23 cellular contexts compared by ENCODE assay signal in the genomic region with DNA sequence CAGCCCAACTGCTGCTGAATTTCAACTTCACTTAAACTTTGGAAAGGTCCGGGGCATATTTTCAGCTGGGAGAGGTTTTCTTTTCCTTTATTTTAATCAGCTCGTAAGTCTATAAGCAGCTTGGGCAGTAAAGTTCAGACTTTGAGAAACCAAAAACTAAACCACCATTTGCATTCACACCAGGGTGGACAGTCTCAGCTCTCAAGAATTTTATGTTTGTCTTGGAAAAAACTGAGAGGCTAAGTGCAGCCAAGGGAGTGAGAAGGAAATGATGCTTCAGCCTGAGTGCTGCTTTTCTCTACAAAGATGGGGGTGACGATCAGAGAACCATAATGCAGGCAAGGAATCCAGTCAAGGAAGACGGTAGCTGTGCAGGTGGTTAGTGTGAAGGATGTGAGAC. TPM values are rescaled to one million over a fixed set of nuclear protein-coding genes. Genes with fewer than 3 reads are reported as not detected.
A peak's percentile ranks its signal among the peaks of the same experiment; 100 is the strongest.
DNase-seq lines count a peak whose midpoint lies in the region; ATAC-seq, FAIRE-seq and TF ChIP-seq lines count a peak whose summit lies in the region.
"Had no signal": no experiment of that assay in that cellular context is flagged by ENCODE, and none has a peak within 500 bp of the region (broad histone marks: within the 10 kb centered on the region; RNA-seq: fewer than 3 reads in every experiment).

No MANE protein-coding gene starts in this region.

- H3K36me3 ChIP-seq in astrocyte (ENCODE audit: insufficient read depth, low read length) (no peaks in the 10 kb centered on the region), HepG2 (replicated peaks in 1 of 2; ENCODE audit: control insufficient read depth in 1 of 2, insufficient read depth in 2 of 2, low read length in 2 of 2) (no peaks in the 10 kb centered on the region)
- H3K36me3 ChIP-seq: BE2C, cardiac muscle cell, gastroesophageal sphincter, stomach, upper lobe of left lung had no signal

- H4K20me1 ChIP-seq in astrocyte (ENCODE audit: insufficient read depth, low read length) (no peaks in the 10 kb centered on the region), HepG2 (ENCODE audit: insufficient read depth, low read length) (no peaks in the 10 kb centered on the region)

- H3K27ac ChIP-seq in astrocyte (ENCODE audit: low read depth, low read length): peak overlapping the region; percentile 88
- no peak overlapping the region for H3K27ac ChIP-seq in HepG2 (ENCODE audit: extremely low read length, insufficient read depth, low read length)
- H3K27ac ChIP-seq: cardiac muscle cell, gastroesophageal sphincter, stomach, upper lobe of left lung had no signal

- FAIRE-seq in astrocyte (lab: Jason Lieb, UNC): peak; percentile 63
- no peak for FAIRE-seq in HepG2 (lab: Jason Lieb, UNC)

- H3K9me3 Mint-ChIP-seq in astrocyte (ENCODE audit: unreplicated experiment): peaks cover 14% of the 10 kb centered on the region
- H3K9me3 Mint-ChIP-seq: activated naive CD4-positive, alpha-beta T cell treated with anti-CD3 and anti-CD28 coated beads, Interleukin-2, amount 50 U/mL, for 24 hours; activated T-cell treated with anti-CD3 and anti-CD28 coated beads, Interleukin-2, amount 50 U/mL, for 72 hours; natural killer cell had no signal

- H3K27me3 ChIP-seq in astrocyte (ENCODE audit: insufficient read depth, low read length): no peaks in the 10 kb centered on the region
- H3K27me3 ChIP-seq in HepG2 (ENCODE audit: control insufficient read depth in 1 of 2, insufficient read depth in 2 of 2, low read length in 2 of 2): peaks cover 6 to 59% of the 10 kb centered on the region in 2 experiments
- H3K27me3 ChIP-seq: BE2C, cardiac muscle cell, gastroesophageal sphincter, stomach, upper lobe of left lung had no signal

- no peak overlapping the region for H3K27ac Mint-ChIP-seq in astrocyte (ENCODE audit: unreplicated experiment)
- H3K27ac Mint-ChIP-seq: activated naive CD4-positive, alpha-beta T cell treated with anti-CD3 and anti-CD28 coated beads, Interleukin-2, amount 50 U/mL, for 24 hours; activated T-cell treated with anti-CD3 and anti-CD28 coated beads, Interleukin-2, amount 50 U/mL, for 72 hours; mesothelial cell of epicardium; natural killer cell had no signal

- peak overlapping the region; percentile 38 for H2AFZ ChIP-seq in astrocyte (ENCODE audit: low read depth, low read length)
- no peak overlapping the region for H2AFZ ChIP-seq in HepG2 (ENCODE audit: low read length)

- 37% methylated on average over 4 of the region's 4 CpGs for WGBS in HepG2 (ENCODE audit: low lambda C conversion rate)

- H3K9ac ChIP-seq in astrocyte (ENCODE audit: low read length) (peak overlapping the region; percentile 62), HepG2 (ENCODE audit: insufficient read depth, low read depth, low read length) (no peak overlapping the region)

- H3K79me2 ChIP-seq in astrocyte (ENCODE audit: insufficient read depth, low read length) (no peaks in the 10 kb centered on the region), HepG2 (ENCODE audit: insufficient read depth, low read length) (no peaks in the 10 kb centered on the region)

- no peaks in the 10 kb centered on the region for H3K27me3 Mint-ChIP-seq in astrocyte (ENCODE audit: low read depth, unreplicated experiment)
- H3K27me3 Mint-ChIP-seq: activated naive CD4-positive, alpha-beta T cell treated with anti-CD3 and anti-CD28 coated beads, Interleukin-2, amount 50 U/mL, for 24 hours had no signal

- peak; percentile 50 for DNase-seq in EL
- peak; percentile 83 for DNase-seq in astrocyte (ENCODE audit: low read depth)
- DNase-seq in fibroblast of the aortic adventitia (ENCODE audit: low read depth): peak; percentile 86
- DNase-seq in smooth muscle cell of the brain vasculature (ENCODE audit: low read depth, low spot score): peak; percentile 57
- DNase-seq in NCI-H526 treated with DMSO at 0.1 percent for 48 hours (lab: John Stamatoyannopoulos, UW): no peak
- no peak for DNase-seq in HepG2 (ENCODE audit: low spot score)
- DNase-seq in SK-N-DZ (ENCODE audit: low spot score): no peak
- DNase-seq: activated CD4-positive, CD25-positive, alpha-beta regulatory T cell; activated T-cell treated with anti-CD3 and anti-CD28 coated beads, Interleukin-2, amount 50 U/mL, for 72 hours; BE2C; Calu3; natural killer cell; NCI-H1092 treated with DMSO at 0.1 percent for 48 hours; NCI-H2081 treated with DMSO at 0.1 percent for 48 hours; NCI-H510A; stimulated activated CD4-positive, alpha-beta T cell treated with anti-CD3 and anti-CD28 coated beads, Interleukin-4, amount 100 ng/mL, for 1 hour; stomach; T1000 had no signal

- peaks cover 60% of the 10 kb centered on the region for H3K4me1 ChIP-seq in astrocyte (ENCODE audit: insufficient read depth, low read length)
- H3K4me1 ChIP-seq in HepG2 (ENCODE audit: insufficient read depth, low read length): peaks cover 8% of the 10 kb centered on the region

- POLR2A ChIA-PET in HepG2 (lab: Yijun Ruan, JAX): no interaction called here

- CTCF ChIA-PET in HepG2 (lab: Yijun Ruan, JAX; ENCODE audit: low intra/inter-chr PET ratio, low total read pairs): no interaction called here

- H3K4me3 Mint-ChIP-seq in astrocyte (ENCODE audit: unreplicated experiment): no peak overlapping the region
- H3K4me3 Mint-ChIP-seq: activated naive CD4-positive, alpha-beta T cell treated with anti-CD3 and anti-CD28 coated beads, Interleukin-2, amount 50 U/mL, for 24 hours; activated T-cell treated with anti-CD3 and anti-CD28 coated beads, Interleukin-2, amount 50 U/mL, for 72 hours; mesothelial cell of epicardium; natural killer cell had no signal

- no peak for TF ChIP-seq POLR2A in HepG2 (IDR thresholded peaks at IDR 0.05; ENCODE audit: insufficient read depth in 1 of 2, low read depth in 2 of 2, low read length in 2 of 2)

- BruUV-seq in HepG2 (replicated peaks; lab: Mats Ljungman, UMichigan): no TSS peak

- ATAC-seq in HepG2: no peak
- ATAC-seq: activated T-cell treated with anti-CD3 and anti-CD28 coated beads, Interleukin-2, amount 50 U/mL, for 72 hours; gastroesophageal sphincter; natural killer cell had no signal

- H3K4me1 Mint-ChIP-seq in astrocyte (ENCODE audit: low read depth, unreplicated experiment): peaks cover 36% of the 10 kb centered on the region
- H3K4me1 Mint-ChIP-seq: activated naive CD4-positive, alpha-beta T cell treated with anti-CD3 and anti-CD28 coated beads, Interleukin-2, amount 50 U/mL, for 24 hours had no signal

- TF ChIP-seq CTCF in astrocyte (IDR thresholded peaks at IDR 0.05; ENCODE audit: insufficient read depth, low read depth, low read length) (no peak), fibroblast of the aortic adventitia (IDR thresholded peaks at IDR 0.05; ENCODE audit: insufficient read depth, low read length) (no peak), HepG2 (CRISPR knock-in tag; IDR thresholded peaks at IDR 0.05) (no peak)

- H3K36me3 Mint-ChIP-seq in astrocyte (ENCODE audit: low read depth, unreplicated experiment): no peaks in the 10 kb centered on the region
- H3K36me3 Mint-ChIP-seq: activated naive CD4-positive, alpha-beta T cell treated with anti-CD3 and anti-CD28 coated beads, Interleukin-2, amount 50 U/mL, for 24 hours; natural killer cell had no signal

- no peak for TF ChIP-seq EP300 in HepG2 (IDR thresholded peaks at IDR 0.05; ENCODE audit: low read depth in 2 of 2, low read length in 2 of 2)
- TF ChIP-seq EP300 in HepG2 (CRISPR knock-in tag; IDR thresholded peaks at IDR 0.05; ENCODE audit: borderline replicate concordance): no peak

- H3K9me3 ChIP-seq in astrocyte (ENCODE audit: insufficient read depth, low read depth, low read length) (no peaks in the 10 kb centered on the region), HepG2 (ENCODE audit: low read length) (no peaks in the 10 kb centered on the region)
- H3K9me3 ChIP-seq: BE2C, gastroesophageal sphincter, stomach, upper lobe of left lung had no signal

- intact Hi-C loops in HepG2 (cut with micrococcal nuclease; ENCODE audit: unreplicated experiment): no loop called here

- in situ Hi-C loops in HepG2 (cut with HindIII; ENCODE audit: extremely low pct_ligation_motif_present, low pct_unique_long_range_greater_than_20kb): no loop called here

- TF ChIP-seq RAD21 in HepG2 (CRISPR knock-in tag; IDR thresholded peaks at IDR 0.05): no peak

- H3K4me3 ChIP-seq in astrocyte (ENCODE audit: insufficient read depth, low read depth, low read length): peak overlapping the region; percentile 35
- no peak overlapping the region for H3K4me3 ChIP-seq in fibroblast of the aortic adventitia (ENCODE audit: low read depth, low read length)
- H3K4me3 ChIP-seq in HepG2 (replicated peaks in 1 of 3; ENCODE audit: insufficient read depth in 1 of 3, low read depth in 2 of 3, low read length in 3 of 3): no peak overlapping the region
- H3K4me3 ChIP-seq: cardiac muscle cell, gastroesophageal sphincter, stomach, upper lobe of left lung had no signal

- H3K4me2 ChIP-seq in astrocyte (ENCODE audit: low read length) (peak overlapping the region; percentile 63), HepG2 (ENCODE audit: low read depth, low read length) (no peak overlapping the region)

RNA-seq across cellular contexts. Expression of gene MCFD2, which starts 30.2 kb away (rescaled TPM):
- total RNA-seq in astrocyte (161 and 165 TPM in 2 replicates), fibroblast of the aortic adventitia (ENCODE audit: low replicate concordance) (73.8 and 265 TPM in 2 replicates), HepG2 (2016; rRNA removed; fragmentation: Illumina TruSeq; extraction: Trizol) (191 and 232 TPM in 2 replicates)
- total RNA-seq in HepG2 (2016; cell fraction: cytosol; rRNA removed; fragmentation: Illumina TruSeq; extraction: Trizol; ENCODE audit: low read depth): 20.4 and 23.3 TPM in 2 replicates
- 188 and 227 TPM in 2 replicates for total RNA-seq in HepG2 (2016; cell fraction: insoluble cytoplasmic fraction; rRNA removed; fragmentation: Illumina TruSeq; extraction: Trizol)
- total RNA-seq in HepG2 (2016; cell fraction: membrane; rRNA removed; fragmentation: Illumina TruSeq; extraction: Trizol): 73.2 and 79.2 TPM in 2 replicates
- 172 and 204 TPM in 2 replicates for total RNA-seq in HepG2 (2016; cell fraction: nucleus; rRNA removed; fragmentation: Illumina TruSeq; extraction: Trizol)
- polyA plus RNA-seq in HepG2 (2011; rRNA removed): 170 and 183 TPM in 2 replicates
- 120 and 161 TPM in 2 replicates for polyA plus RNA-seq in HepG2 (2011; cell fraction: cytosol; rRNA removed)
- 48.7 and 68.4 TPM in 2 replicates for polyA plus RNA-seq in HepG2 (2011; cell fraction: nucleus; rRNA removed)
- polyA plus RNA-seq in HepG2 (2012): 135 and 170 TPM in 2 replicates
- 30.7 and 36.6 TPM in 2 replicates for polyA plus RNA-seq in HepG2 (2016; cell fraction: cytosol; fragmentation: Illumina TruSeq; extraction: Trizol; ENCODE audit: low read depth)
- 146 TPM in 2 replicates for polyA plus RNA-seq in HepG2 (2016; cell fraction: insoluble cytoplasmic fraction; fragmentation: Illumina TruSeq; extraction: Trizol; ENCODE audit: low read depth)
- polyA plus RNA-seq in HepG2 (2016; cell fraction: membrane; fragmentation: Illumina TruSeq; extraction: Trizol; ENCODE audit: low read depth): 43.2 and 44.0 TPM in 2 replicates
- polyA plus RNA-seq in HepG2 (2016; cell fraction: nucleus; fragmentation: Illumina TruSeq; extraction: Trizol; ENCODE audit: insufficient read depth, low read depth): 201 and 204 TPM in 2 replicates
- polyA minus RNA-seq in HepG2 (2011; rRNA and poly(A)+ RNA removed; ENCODE audit: low replicate concordance): 95.6 and 263 TPM in 2 replicates
- polyA minus RNA-seq in HepG2 (2011; cell fraction: cytosol; rRNA and poly(A)+ RNA removed): 122 and 129 TPM in 2 replicates
- polyA minus RNA-seq in HepG2 (2011; cell fraction: nucleus; rRNA and poly(A)+ RNA removed): 66.2 and 98.2 TPM in 2 replicates
- 57.1 and 72.9 TPM in 2 replicates for polyA plus RNA-seq in SK-N-DZ (2014; cell fraction: cytosol; rRNA removed)
- polyA plus RNA-seq in SK-N-DZ (2014; cell fraction: nucleus; rRNA removed): 28.8 and 33.3 TPM in 2 replicates

RNA-seq across cellular contexts. Expression of gene TTC7A, which starts 55.6 kb away (rescaled TPM):
- total RNA-seq in astrocyte (13.1 and 16.4 TPM in 2 replicates), fibroblast of the aortic adventitia (ENCODE audit: low replicate concordance) (24.3 and 24.6 TPM in 2 replicates), HepG2 (2016; rRNA removed; fragmentation: Illumina TruSeq; extraction: Trizol) (21.0 and 24.0 TPM in 2 replicates)
- 8.3 and 8.9 TPM in 2 replicates for total RNA-seq in HepG2 (2016; cell fraction: cytosol; rRNA removed; fragmentation: Illumina TruSeq; extraction: Trizol; ENCODE audit: low read depth)
- 17.8 and 24.5 TPM in 2 replicates for total RNA-seq in HepG2 (2016; cell fraction: insoluble cytoplasmic fraction; rRNA removed; fragmentation: Illumina TruSeq; extraction: Trizol)
- total RNA-seq in HepG2 (2016; cell fraction: membrane; rRNA removed; fragmentation: Illumina TruSeq; extraction: Trizol): 18.3 and 18.8 TPM in 2 replicates
- total RNA-seq in HepG2 (2016; cell fraction: nucleus; rRNA removed; fragmentation: Illumina TruSeq; extraction: Trizol): 28.5 and 28.8 TPM in 2 replicates
- polyA plus RNA-seq in HepG2 (2011; rRNA removed): 23.7 and 25.2 TPM in 2 replicates
- polyA plus RNA-seq in HepG2 (2011; cell fraction: cytosol; rRNA removed): 16.5 and 24.2 TPM in 2 replicates
- polyA plus RNA-seq in HepG2 (2011; cell fraction: nucleus; rRNA removed): 65.7 and 80.5 TPM in 2 replicates
- polyA plus RNA-seq in HepG2 (2012): 20.4 and 24.1 TPM in 2 replicates
- polyA plus RNA-seq in HepG2 (2016; cell fraction: cytosol; fragmentation: Illumina TruSeq; extraction: Trizol; ENCODE audit: low read depth): 5.7 and 5.8 TPM in 2 replicates
- 19.1 and 24.2 TPM in 2 replicates for polyA plus RNA-seq in HepG2 (2016; cell fraction: insoluble cytoplasmic fraction; fragmentation: Illumina TruSeq; extraction: Trizol; ENCODE audit: low read depth)
- 11.6 and 14.8 TPM in 2 replicates for polyA plus RNA-seq in HepG2 (2016; cell fraction: membrane; fragmentation: Illumina TruSeq; extraction: Trizol; ENCODE audit: low read depth)
- 29.2 and 31.6 TPM in 2 replicates for polyA plus RNA-seq in HepG2 (2016; cell fraction: nucleus; fragmentation: Illumina TruSeq; extraction: Trizol; ENCODE audit: insufficient read depth, low read depth)
- polyA minus RNA-seq in HepG2 (2011; rRNA and poly(A)+ RNA removed; ENCODE audit: low replicate concordance): 25.8 and 60.0 TPM in 2 replicates
- 12.9 and 13.4 TPM in 2 replicates for polyA minus RNA-seq in HepG2 (2011; cell fraction: cytosol; rRNA and poly(A)+ RNA removed)
- polyA minus RNA-seq in HepG2 (2011; cell fraction: nucleus; rRNA and poly(A)+ RNA removed): 37.9 and 48.2 TPM in 2 replicates
- 4.3 and 4.4 TPM in 2 replicates for polyA plus RNA-seq in SK-N-DZ (2014; cell fraction: cytosol; rRNA removed)
- polyA plus RNA-seq in SK-N-DZ (2014; cell fraction: nucleus; rRNA removed): 6.6 and 9.6 TPM in 2 replicates

Comparison
In these comparisons a context has a peak if more than half of its experiments do, and no peak if none do; other contexts are left out.
1. DNase-seq: peak in EL (single experiment), astrocyte (single experiment), fibroblast of the aortic adventitia (single experiment) and smooth muscle cell of the brain vasculature (single experiment); none in NCI-H526 treated with DMSO at 0.1 percent for 48 hours (single experiment), HepG2 (single experiment) and SK-N-DZ (single experiment).